In genomic region chr13:35512271-35512920, GRCh38 we compare ENCODE assay signal across 11 cellular contexts. TPM values are rescaled to one million over a fixed set of nuclear protein-coding genes. Genes with fewer than 3 reads are reported as not detected.
DNase-seq lines count a peak whose midpoint lies in the region; ATAC-seq and TF ChIP-seq lines count a peak whose summit lies in the region.
"Had no signal": no experiment of that assay in that cellular context is flagged by ENCODE, and none has a peak within 500 bp of the region (broad histone marks: within the 10 kb centered on the region; RNA-seq: fewer than 3 reads in every experiment).

No MANE protein-coding gene starts in this region.

- no peaks in the 10 kb centered on the region for H3K27me3 ChIP-seq in MG63
- no peaks in the 10 kb centered on the region for H3K27me3 ChIP-seq in kidney epithelial cell (ENCODE audit: control insufficient read depth, insufficient read depth, low read length)

- POLR2A ChIA-PET in AG04449 (lab: Yijun Ruan, JAX): no interaction called here

- in situ Hi-C loops in astrocyte of the spinal cord (cut with HindIII; ENCODE audit: low sequenced_read_pairs): no loop called here

- DNase-seq in AG04449 (ENCODE audit: low read depth, low spot score) (peak; percentile 52), MG63 (peak; percentile 82), astrocyte of the spinal cord (ENCODE audit: low read depth, low spot score) (peak; percentile 97), kidney epithelial cell (ENCODE audit: low read depth) (peak; percentile 28), occipital lobe (lab: John Stamatoyannopoulos, UW) (no peak), NCI-H524 treated with DMSO at 0.1 percent for 48 hours (lab: John Stamatoyannopoulos, UW) (no peak)
- DNase-seq: CD4-positive, alpha-beta memory T cell had no signal

- CTCF ChIA-PET in AG04449 (lab: Yijun Ruan, JAX): interaction anchor here (0.7 to 0.8 kb wide), 2 partner anchors 11 to 277 kb away, joined by 3 to 5 read pairs; no protein-coding TSS in a partner anchor

- H3K9me3 ChIP-seq in MG63: no peaks in the 10 kb centered on the region

- no peak for ATAC-seq in GM18511 (IDR thresholded peaks at IDR 0.05; ENCODE audit: unreplicated experiment)
- no peak for ATAC-seq in GM21367 (IDR thresholded peaks at IDR 0.05; ENCODE audit: unreplicated experiment)

- TF ChIP-seq CTCF in AG04449 (IDR thresholded peaks at IDR 0.05; ENCODE audit: insufficient read depth, low read length, missing control alignments) (no peak), astrocyte of the spinal cord (IDR thresholded peaks at IDR 0.05; ENCODE audit: low read depth, low read length) (no peak), kidney epithelial cell (IDR thresholded peaks at IDR 0.05; ENCODE audit: insufficient read depth, low read length, poor library complexity, severe bottlenecking) (no peak)

- H3K36me3 ChIP-seq in MG63 (no peaks in the 10 kb centered on the region), kidney epithelial cell (ENCODE audit: control insufficient read depth, insufficient read depth, low read length) (no peaks in the 10 kb centered on the region)

- no peak overlapping the region for H3K4me3 ChIP-seq in AG04449 (ENCODE audit: low read depth, low read length)
- H3K4me3 ChIP-seq in MG63: no peak overlapping the region
- H3K4me3 ChIP-seq in astrocyte of the spinal cord (ENCODE audit: low read depth, low read length): no peak overlapping the region
- no peak overlapping the region for H3K4me3 ChIP-seq in kidney epithelial cell (ENCODE audit: low read depth, low read length)

RNA-seq across cellular contexts. Expression of gene MAB21L1, which starts 35.9 kb away (rescaled TPM):
- total RNA-seq in MG63 (2014; rRNA removed; shearing (Covaris generic); ENCODE audit: low replicate concordance): 0.36 TPM in 1 of 2 replicates, not detected in the other
- not detected in 2 replicates for total RNA-seq in kidney epithelial cell
- 0.94 TPM for total RNA-seq in occipital lobe
- total RNA-seq: CD4-positive, alpha-beta memory T cell; glomerular endothelial cell; OCI-LY7 had no signal

Comparison
In these comparisons a context has a peak if more than half of its experiments do, and no peak if none do; other contexts are left out.
1. DNase-seq: peak in AG04449 (single experiment), MG63 (single experiment), astrocyte of the spinal cord (single experiment) and kidney epithelial cell (single experiment); none in occipital lobe (single experiment) and NCI-H524 treated with DMSO at 0.1 percent for 48 hours (single experiment).